In the genomic region with DNA sequence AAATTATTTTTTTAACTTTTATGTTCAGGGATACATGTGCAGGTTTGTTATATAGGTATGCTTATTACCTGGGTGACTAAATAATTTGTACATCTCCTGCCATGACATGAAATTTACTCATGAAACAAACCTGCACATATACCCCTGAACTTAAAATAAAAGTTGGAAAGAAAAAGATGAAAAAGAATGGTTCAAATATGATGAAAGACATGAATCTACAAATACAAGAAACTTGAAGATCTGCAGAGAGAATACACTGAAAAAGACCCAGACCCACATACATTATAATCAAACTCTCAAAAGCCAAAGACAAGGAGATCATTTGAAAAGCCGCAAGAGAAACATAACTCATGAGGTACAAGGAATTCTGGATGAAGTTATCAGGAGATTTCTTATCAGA, we compare ENCODE assay signal across 1 cellular context.
TF ChIP-seq lines count a peak whose summit lies in the region.

No MANE protein-coding gene starts in this region.

TF ChIP-seq in HEK293, 187 proteins besides CTCF, POLR2A, EP300 and RAD21 (continued from another document):
- no peak for TF ChIP-seq ZNF677 (tag by site-specific recombination; IDR thresholded peaks at IDR 0.05)
TF ChIP-seq in HEK293: peak in this region for 1.
